In the genomic region with DNA sequence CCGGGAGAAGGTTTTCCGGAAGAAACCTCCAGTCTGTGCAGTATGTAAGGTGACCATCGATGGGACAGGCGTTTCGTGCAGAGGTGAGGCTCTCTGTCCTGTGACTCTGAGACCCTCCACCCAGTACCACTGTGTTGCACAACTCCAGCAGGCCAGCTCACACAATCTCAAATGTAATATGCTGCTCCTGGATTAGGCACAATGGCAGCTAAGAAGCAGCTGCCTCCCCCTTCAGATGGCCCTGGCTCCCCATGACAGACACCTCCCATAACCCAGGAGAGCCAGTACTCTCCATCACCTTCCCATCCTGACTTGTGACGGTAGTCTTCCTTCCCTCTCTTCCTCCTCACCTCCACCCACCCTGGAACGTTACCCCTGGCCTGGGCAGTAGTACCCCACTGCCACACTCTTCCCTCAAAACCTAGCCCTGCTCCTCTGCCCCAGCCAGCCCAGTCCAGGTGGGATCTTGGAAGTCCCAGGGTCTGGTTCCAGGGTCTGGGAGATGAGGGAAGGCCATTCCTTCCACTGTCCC, we compare ENCODE assay signal across 11 cellular contexts. TPM values are rescaled to one million over a fixed set of nuclear protein-coding genes. Genes with fewer than 3 reads are reported as not detected.
DNase-seq lines count a peak whose midpoint lies in the region; ATAC-seq and TF ChIP-seq lines count a peak whose summit lies in the region.
"Had no signal": no experiment of that assay in that cellular context is flagged by ENCODE, and none has a peak within 500 bp of the region (broad histone marks: within the 10 kb centered on the region; RNA-seq: fewer than 3 reads in every experiment).

No MANE protein-coding gene starts in this region.

- no peak overlapping the region for H2AK5ac ChIP-seq in H9 (ENCODE audit: insufficient read length, low read length)

- TF ChIP-seq CTCF in SK-N-SH (IDR thresholded peaks at IDR 0.05) (no peak), endothelial cell (IDR thresholded peaks at IDR 0.05; ENCODE audit: unreplicated experiment) (no peak), upper lobe of right lung (IDR thresholded peaks at IDR 0.05) (no peak), H9 (conservative IDR thresholded peaks at IDR 0.05) (no peak)

- H4K20me1 ChIP-seq in SK-N-SH (ENCODE audit: insufficient read depth) = no peaks in the 10 kb centered on the region
- H4K20me1 ChIP-seq in H9 (ENCODE audit: control insufficient read depth, insufficient read depth, insufficient read length) = no peaks in the 10 kb centered on the region

- H3K9me3 ChIP-seq in SK-N-SH = no peaks in the 10 kb centered on the region
- H3K9me3 ChIP-seq in upper lobe of right lung = no peaks in the 10 kb centered on the region
- no peaks in the 10 kb centered on the region for H3K9me3 ChIP-seq in H9 (ENCODE audit: control insufficient read depth, low read depth, low read length)

- intact Hi-C loops in upper lobe of right lung (cut with DNase I) = no loop called here

- H3K14ac ChIP-seq in H9 (ENCODE audit: insufficient read depth, low read length) = no peak overlapping the region

- H3K27me3 ChIP-seq in SK-N-SH (ENCODE audit: insufficient read depth) (no peaks in the 10 kb centered on the region), upper lobe of right lung (no peaks in the 10 kb centered on the region), H9 (ENCODE audit: insufficient read depth, low read length) (no peaks in the 10 kb centered on the region)

- TF ChIP-seq RAD21 in SK-N-SH (IDR thresholded peaks at IDR 0.05; ENCODE audit: low read length) = no peak

- no peak overlapping the region for H4K91ac ChIP-seq in H9 (ENCODE audit: insufficient read length, low read depth, low read length)

- peaks cover 39 to 63% of the 10 kb centered on the region in 2 experiments for H3K4me1 ChIP-seq in SK-N-SH (ENCODE audit: control insufficient read depth in 1 of 2, insufficient read depth in 2 of 2, low read depth in 1 of 2, low read length in 1 of 2)
- peaks cover 54% of the 10 kb centered on the region for H3K4me1 ChIP-seq in upper lobe of right lung
- peaks cover 25% of the 10 kb centered on the region; the same call in 1 of the 2 replicates for H3K4me1 ChIP-seq in H9 (ENCODE audit: insufficient read depth, low read length)

- H2BK5ac ChIP-seq in H9 (ENCODE audit: insufficient read length, low read length) = no peak overlapping the region

- H3K23ac ChIP-seq in H9 (ENCODE audit: insufficient read length, low read depth, low read length) = no peak overlapping the region

- H3K79me1 ChIP-seq in H9 (ENCODE audit: insufficient read depth, low read depth, low read length, poor library complexity, severe bottlenecking) = no peaks in the 10 kb centered on the region

- H3K27ac ChIP-seq in SK-N-SH (ENCODE audit: low read depth in 2 of 2, low read length in 1 of 2) = peak overlapping the region in 1 of 2 experiments; percentile 98; a peak in 2 of 4 replicates
- peak overlapping the region; percentile 98 for H3K27ac ChIP-seq in upper lobe of right lung
- H3K27ac ChIP-seq in H9 (ENCODE audit: insufficient read length, low read depth, low read length) = no peak overlapping the region
- H3K27ac ChIP-seq: HL-60 had no signal

- CTCF ChIA-PET in SK-N-SH (lab: Yijun Ruan, JAX) = interaction anchor here (0.9 to 13.8 kb wide), 4 partner anchors 12 to 270 kb away, joined by 3 to 182 read pairs (median 8); no protein-coding TSS in a partner anchor

- no peaks in the 10 kb centered on the region for H3K9me2 ChIP-seq in SK-N-SH

- peak overlapping the region; percentile 99 for H3K4me2 ChIP-seq in SK-N-SH
- H3K4me2 ChIP-seq in H9 (ENCODE audit: insufficient read depth, insufficient read length, low read length) = no peak overlapping the region

- H3K23me2 ChIP-seq in H9 (ENCODE audit: insufficient read length, low read depth, low read length, poor library complexity, severe bottlenecking) = peaks cover 8% of the 10 kb centered on the region

- H3K36me3 ChIP-seq in SK-N-SH (replicated peaks in 1 of 2; ENCODE audit: control insufficient read depth in 1 of 2, insufficient read depth in 2 of 2, low read length in 1 of 2) (peaks cover 6 to 15% of the 10 kb centered on the region in 2 experiments), upper lobe of right lung (peaks cover 40% of the 10 kb centered on the region)

- no peak overlapping the region for H2BK15ac ChIP-seq in H9 (ENCODE audit: low read depth, low read length)

- no peak overlapping the region for H3K56ac ChIP-seq in H9 (ENCODE audit: insufficient read length, low read depth, low read length)

- peaks cover 31% of the 10 kb centered on the region for H3F3A ChIP-seq in SK-N-SH (replicated peaks; ENCODE audit: insufficient read depth)

- H3K9ac ChIP-seq in SK-N-SH = no peak overlapping the region
- no peak overlapping the region for H3K9ac ChIP-seq in H9 (ENCODE audit: extremely low read depth, insufficient read length, low read length)

- H3K4ac ChIP-seq in H9 (ENCODE audit: low read depth, low read length) = no peak overlapping the region

- H3K4me3 ChIP-seq in SK-N-SH (ENCODE audit: low read depth in 2 of 2, low read length in 1 of 2) (peak overlapping the region; percentile 10 to 75; a peak in 2 of 4 replicates), upper lobe of right lung (peak overlapping the region; percentile 86)

- 70% methylated on average over 6 of the region's 7 CpGs for WGBS in SK-N-SH (ENCODE audit: low lambda C conversion rate)
- WGBS in H9 (ENCODE audit: extremely low coverage, insufficient read length, low lambda C conversion rate) = no CpG with 5 or more reads among the region's 7 CpGs

- H3K79me2 ChIP-seq in SK-N-SH (ENCODE audit: insufficient read depth) = peaks cover 29% of the 10 kb centered on the region
- H3K79me2 ChIP-seq in H9 (ENCODE audit: insufficient read depth, low read length) = no peaks in the 10 kb centered on the region; the same call in 1 of the 2 replicates

- H2AFZ ChIP-seq in SK-N-SH (ENCODE audit: low read depth) (no peak overlapping the region), H9 (ENCODE audit: low read length) (no peak overlapping the region)

- no peak overlapping the region for H2BK20ac ChIP-seq in H9 (ENCODE audit: low read depth, low read length, poor library complexity, severe bottlenecking)

- peak overlapping the region; percentile 64 for H3K27ac Mint-ChIP-seq in endothelial cell (ENCODE audit: unreplicated experiment)
- H3K27ac Mint-ChIP-seq in H9 = no peak overlapping the region

- H4K8ac ChIP-seq in H9 (replicated peaks; ENCODE audit: insufficient read length, low read depth, low read length) = no peak overlapping the region

- TF ChIP-seq EP300 in SK-N-SH (IDR thresholded peaks at IDR 0.05; ENCODE audit: borderline replicate concordance in 1 of 2, low read depth in 1 of 2, low read length in 1 of 2) = no peak

- H2BK12ac ChIP-seq in H9 (ENCODE audit: insufficient read length, low read depth, low read length) = no peak overlapping the region

- H3K4me1 Mint-ChIP-seq in endothelial cell (ENCODE audit: unreplicated experiment) = peaks cover 37% of the 10 kb centered on the region
- H3K4me1 Mint-ChIP-seq in H9 = peaks cover 42 to 49% of the 10 kb centered on the region in 2 experiments

- H3K9me3 Mint-ChIP-seq in endothelial cell (ENCODE audit: unreplicated experiment) = no peaks in the 10 kb centered on the region
- no peaks in the 10 kb centered on the region for H3K9me3 Mint-ChIP-seq in H9
- H3K9me3 Mint-ChIP-seq: naive B cell had no signal

- no peak overlapping the region for H4K5ac ChIP-seq in H9 (ENCODE audit: insufficient read length, low read depth, low read length)

- no peak for DNase-seq in SK-N-SH
- no peak for DNase-seq in endothelial cell (ENCODE audit: low spot score)
- peak; percentile 21 for DNase-seq in myocyte (ENCODE audit: low read depth)
- DNase-seq in upper lobe of right lung = peak; percentile 60
- no peak for DNase-seq in 8988T
- no peak for DNase-seq in H9
- DNase-seq: naive B cell, NCI-H2081 treated with DMSO at 0.1 percent for 48 hours had no signal

- no peak overlapping the region for H3K18ac ChIP-seq in H9 (ENCODE audit: insufficient read length, low read depth, low read length)

- H3K36me3 Mint-ChIP-seq in endothelial cell (ENCODE audit: low read depth, unreplicated experiment) (peaks cover 17% of the 10 kb centered on the region), H9 (ENCODE audit: insufficient read depth in 1 of 3, low read depth in 3 of 3) (peaks cover 6 to 8% (median 7%) of the 10 kb centered on the region in 3 experiments; a peak in 5 of 7 replicates)
- H3K36me3 Mint-ChIP-seq: naive B cell had no signal

- H3K27me3 Mint-ChIP-seq in endothelial cell (ENCODE audit: unreplicated experiment) (peaks cover 12% of the 10 kb centered on the region), H9 (ENCODE audit: low read depth) (peaks cover 19% of the 10 kb centered on the region)

- ATAC-seq in SK-N-SH treated with all-trans-retinoic acid at 6 μM for 48 hours (no peak), upper lobe of right lung (no peak), GM21526 (IDR thresholded peaks at IDR 0.05; ENCODE audit: low FRiP score, unreplicated experiment) (no peak)

- H2BK120ac ChIP-seq in H9 (ENCODE audit: low read depth, low read length, poor library complexity, severe bottlenecking) = no peak overlapping the region

- H3K4me3 Mint-ChIP-seq in endothelial cell (ENCODE audit: unreplicated experiment) = peak overlapping the region; percentile 62
- H3K4me3 Mint-ChIP-seq in H9 = peak overlapping the region in 1 of 2 experiments; percentile 35; a peak in 1 of 5 replicates

- no peak overlapping the region for H3T11ph ChIP-seq in H9 (ENCODE audit: low read length)

- POLR2A ChIA-PET in SK-N-SH (lab: Yijun Ruan, JAX) = no interaction called here

RNA-seq across cellular contexts. Expression of a gene that starts 2.1 kb away (rescaled TPM):
- polyA plus RNA-seq in SK-N-SH (2012; rRNA removed) = 32.7 and 50.0 TPM in 2 replicates
- polyA plus RNA-seq in SK-N-SH (2012; cell fraction: cytosol; rRNA removed) = 9.6 and 17.3 TPM in 2 replicates
- 225 and 321 TPM in 2 replicates for polyA plus RNA-seq in SK-N-SH (2012; cell fraction: nucleus; rRNA removed)
- 112 TPM for total RNA-seq in endothelial cell (ENCODE audit: unreplicated experiment)
- 43.8 and 59.8 TPM in 2 replicates for total RNA-seq in myocyte
- polyA plus RNA-seq in myocyte (2012) = 43.4 TPM
- total RNA-seq in upper lobe of right lung = 232 TPM
- total RNA-seq in H9 (2021) = 3.6 and 4.5 TPM in 2 replicates

RNA-seq across cellular contexts. Expression of a gene that starts 27.2 kb away (rescaled TPM):
- 20.3 and 25.8 TPM in 2 replicates for polyA plus RNA-seq in SK-N-SH (2012; rRNA removed)
- polyA plus RNA-seq in SK-N-SH (2012; cell fraction: cytosol; rRNA removed) = 14.7 and 19.4 TPM in 2 replicates
- 20.4 and 23.9 TPM in 2 replicates for polyA plus RNA-seq in SK-N-SH (2012; cell fraction: nucleus; rRNA removed)
- total RNA-seq in endothelial cell (ENCODE audit: unreplicated experiment) (10.5 TPM), myocyte (25.7 and 35.7 TPM in 2 replicates), upper lobe of right lung (50.4 TPM), H9 (2021) (5.8 and 6.5 TPM in 2 replicates)
- 60.9 TPM for polyA plus RNA-seq in myocyte (2012)

RNA-seq across cellular contexts. Expression of a gene that starts 45.5 kb away (rescaled TPM):
- polyA plus RNA-seq in SK-N-SH (2012; rRNA removed) = 290 and 570 TPM in 2 replicates
- polyA plus RNA-seq in SK-N-SH (2012; cell fraction: cytosol; rRNA removed) = 204 and 327 TPM in 2 replicates
- 223 and 345 TPM in 2 replicates for polyA plus RNA-seq in SK-N-SH (2012; cell fraction: nucleus; rRNA removed)
- total RNA-seq in endothelial cell (ENCODE audit: unreplicated experiment) (21.1 TPM), myocyte (42.5 and 49.8 TPM in 2 replicates), upper lobe of right lung (34.6 TPM), H9 (2021) (4.2 and 5.7 TPM in 2 replicates)
- polyA plus RNA-seq in myocyte (2012) = 17.4 TPM

RNA-seq across cellular contexts. Expression of a gene that starts 45.7 kb away (rescaled TPM):
- 267 and 292 TPM in 2 replicates for polyA plus RNA-seq in SK-N-SH (2012; rRNA removed)
- 346 and 371 TPM in 2 replicates for polyA plus RNA-seq in SK-N-SH (2012; cell fraction: cytosol; rRNA removed)
- 127 and 164 TPM in 2 replicates for polyA plus RNA-seq in SK-N-SH (2012; cell fraction: nucleus; rRNA removed)
- total RNA-seq in endothelial cell (ENCODE audit: unreplicated experiment) (629 TPM), myocyte (494 and 561 TPM in 2 replicates), upper lobe of right lung (436 TPM), H9 (2021) (713 and 723 TPM in 2 replicates)
- 183 TPM for polyA plus RNA-seq in myocyte (2012)

RNA-seq across cellular contexts. Expression of a gene that starts 51.3 kb away (rescaled TPM):
- 0.13 and 0.18 TPM in 2 replicates for polyA plus RNA-seq in SK-N-SH (2012; rRNA removed)
- polyA plus RNA-seq in SK-N-SH (2012; cell fraction: cytosol; rRNA removed) = 0.04 and 0.06 TPM in 2 replicates
- 0.40 and 0.58 TPM in 2 replicates for polyA plus RNA-seq in SK-N-SH (2012; cell fraction: nucleus; rRNA removed)
- total RNA-seq in endothelial cell (ENCODE audit: unreplicated experiment) = not detected
- total RNA-seq in myocyte = not detected in 2 replicates
- not detected for polyA plus RNA-seq in myocyte (2012)
- total RNA-seq in upper lobe of right lung = not detected
- total RNA-seq in H9 (2021) = not detected in 2 replicates

Comparison
In these comparisons a context has a peak if more than half of its experiments do, and no peak if none do; other contexts are left out.
1. DNase-seq: peak in myocyte (single experiment) and upper lobe of right lung (single experiment); none in SK-N-SH (single experiment), endothelial cell (single experiment), 8988T (single experiment) and H9 (single experiment).